In the genomic region with DNA sequence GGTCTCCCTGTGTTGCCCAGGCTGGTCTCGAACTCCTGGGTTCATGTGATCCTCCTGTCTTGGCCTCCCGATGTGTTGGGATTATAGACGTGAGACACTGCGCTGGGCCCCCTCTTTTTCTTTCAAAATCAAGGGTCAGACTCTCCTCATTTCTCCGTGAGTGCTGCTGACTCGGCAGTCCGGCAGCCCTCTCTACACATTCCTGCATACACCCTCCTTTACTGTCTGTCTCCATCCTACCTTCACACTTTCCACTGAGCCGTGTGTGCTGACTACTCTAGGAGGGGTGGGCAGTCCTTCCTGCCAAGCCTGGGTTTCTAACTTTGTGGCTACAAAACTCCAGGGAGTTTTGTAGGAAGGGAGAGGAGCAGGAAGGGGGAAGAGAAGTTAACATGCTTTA, we compare ENCODE assay signal across 18 cellular contexts.
"Had no signal": no experiment of that assay in that cellular context is flagged by ENCODE, and none has a peak within 500 bp of the region (broad histone marks: within the 10 kb centered on the region; RNA-seq: fewer than 3 reads in every experiment).

No MANE protein-coding gene starts in this region.

- ATAC-seq: left colon, lower lobe of right lung had no signal

- H3K9me3 Mint-ChIP-seq: activated CD4-positive, alpha-beta memory T cell treated with anti-CD3 and anti-CD28 coated beads, Interleukin-2, amount 10 ng/mL, durations not matched to agents 7 days and 5 days; activated naive CD8-positive, alpha-beta T cell treated with anti-CD3 and anti-CD28 coated beads, Interleukin-2, amount 10 ng/mL, durations not matched to agents 7 days and 5 days had no signal

- H3K4me3 ChIP-seq: breast epithelium, lower lobe of right lung, right atrium auricular region, skin epidermis, transverse colon had no signal

- DNase-seq: activated CD4-positive, alpha-beta memory T cell treated with anti-CD3 and anti-CD28 coated beads, Interleukin-2, amount 10 ng/mL, durations not matched to agents 7 days and 5 days; activated naive CD4-positive, alpha-beta T cell; activated naive CD8-positive, alpha-beta T cell treated with anti-CD3 and anti-CD28 coated beads, Interleukin-2, amount 10 ng/mL, durations not matched to agents 7 days and 5 days; anterior cingulate cortex; cerebellar nuclear complex; effector CD8-positive, alpha-beta T cell; foreskin fibroblast; left colon; lower lobe of right lung; midbrain; stimulated activated CD4-positive, alpha-beta T cell treated with anti-CD3 and anti-CD28 coated beads, Interleukin-15, amount 100 ng/mL, for 24 hours; stimulated activated CD4-positive, alpha-beta T cell treated with anti-CD3 and anti-CD28 coated beads, Interleukin-4, amount 100 ng/mL, for 1 hour; stimulated activated naive CD4-positive, alpha-beta T cell treated with Interleukin-2 at 50 U/mL for 16 hours; transverse colon had no signal

- H3K4me3 Mint-ChIP-seq: activated CD4-positive, alpha-beta memory T cell treated with anti-CD3 and anti-CD28 coated beads, Interleukin-2, amount 10 ng/mL, durations not matched to agents 7 days and 5 days; activated naive CD8-positive, alpha-beta T cell treated with anti-CD3 and anti-CD28 coated beads, Interleukin-2, amount 10 ng/mL, durations not matched to agents 7 days and 5 days had no signal

- H3K27ac ChIP-seq: breast epithelium, lower lobe of right lung, right atrium auricular region, skin epidermis, transverse colon, VCaP had no signal

- H3K27me3 Mint-ChIP-seq: activated CD4-positive, alpha-beta memory T cell treated with anti-CD3 and anti-CD28 coated beads, Interleukin-2, amount 10 ng/mL, durations not matched to agents 7 days and 5 days; activated naive CD8-positive, alpha-beta T cell treated with anti-CD3 and anti-CD28 coated beads, Interleukin-2, amount 10 ng/mL, durations not matched to agents 7 days and 5 days had no signal

- H3K27ac Mint-ChIP-seq: activated CD4-positive, alpha-beta memory T cell treated with anti-CD3 and anti-CD28 coated beads, Interleukin-2, amount 10 ng/mL, durations not matched to agents 7 days and 5 days; activated naive CD8-positive, alpha-beta T cell treated with anti-CD3 and anti-CD28 coated beads, Interleukin-2, amount 10 ng/mL, durations not matched to agents 7 days and 5 days had no signal

- H3K9me3 ChIP-seq: breast epithelium, lower lobe of right lung, right atrium auricular region, transverse colon had no signal

- H3K4me1 ChIP-seq: breast epithelium, lower lobe of right lung, right atrium auricular region, transverse colon had no signal

- H3K27me3 ChIP-seq: breast epithelium, right atrium auricular region, transverse colon had no signal

- H3K36me3 ChIP-seq: breast epithelium, right atrium auricular region, transverse colon had no signal
